In the genomic region with DNA sequence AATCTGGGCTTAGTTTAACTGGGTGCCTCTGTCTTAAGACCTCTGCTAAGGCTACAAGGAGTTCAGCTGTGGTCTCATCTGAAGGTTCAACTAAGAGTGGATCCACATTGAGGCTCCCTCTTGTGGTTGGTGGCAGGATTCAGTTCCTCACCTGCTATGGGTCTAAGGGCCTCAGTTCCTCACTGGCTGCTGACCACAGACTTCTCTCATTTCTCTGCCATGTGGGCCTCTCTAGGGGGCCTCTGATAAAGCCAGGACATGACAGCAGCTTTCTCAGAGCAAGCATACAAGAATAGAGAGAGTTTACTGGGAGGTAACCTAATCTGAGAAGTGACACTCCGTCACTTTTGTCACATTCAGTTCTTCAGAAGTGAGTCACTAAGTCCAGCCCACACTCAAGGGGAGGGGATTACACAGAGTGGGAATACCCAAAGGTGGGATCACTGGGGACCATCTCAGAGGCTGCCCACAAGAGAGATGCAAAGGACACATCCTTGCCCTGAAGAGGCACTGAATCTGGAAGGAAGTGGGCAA, we compare ENCODE assay signal across 8 cellular contexts. TPM values are rescaled to one million over a fixed set of nuclear protein-coding genes. Genes with fewer than 3 reads are reported as not detected.
A peak's percentile ranks its signal among the peaks of the same experiment; 100 is the strongest.
DNase-seq lines count a peak whose midpoint lies in the region; ATAC-seq and TF ChIP-seq lines count a peak whose summit lies in the region.

No MANE protein-coding gene starts in this region.

- no peak overlapping the region for H3K4me3 Mint-ChIP-seq in HFFc6
- H3K4me3 Mint-ChIP-seq in central memory CD8-positive, alpha-beta T cell, result no peak overlapping the region
- H3K4me3 Mint-ChIP-seq in progenitor cell of endocrine pancreas (ENCODE audit: low read depth), result no peak overlapping the region

- TF ChIP-seq CTCF in cardiac muscle cell (IDR thresholded peaks at IDR 0.05; ENCODE audit: low read depth, low read length), result peak; percentile 41
- peak in 1 of 2 donors; percentile 50 for TF ChIP-seq CTCF in right atrium auricular region (IDR thresholded peaks at IDR 0.05)
- TF ChIP-seq CTCF in HFFc6 (IDR thresholded peaks at IDR 0.05), result peak; percentile 71
- TF ChIP-seq CTCF in progenitor cell of endocrine pancreas (IDR thresholded peaks at IDR 0.05; ENCODE audit: unreplicated experiment), result peak; percentile 59

- H3K36me3 Mint-ChIP-seq in HFFc6 (ENCODE audit: low read depth) (no peaks in the 10 kb centered on the region), progenitor cell of endocrine pancreas (ENCODE audit: insufficient read depth) (no peaks in the 10 kb centered on the region)
- H3K36me3 Mint-ChIP-seq in central memory CD8-positive, alpha-beta T cell (ENCODE audit: insufficient read depth), result no peaks in the 10 kb centered on the region

- H3K4me3 ChIP-seq in cardiac muscle cell, result no peak overlapping the region
- no peak overlapping the region for H3K4me3 ChIP-seq in right atrium auricular region

- H3K9me3 ChIP-seq in cardiac muscle cell (ENCODE audit: low read depth), result no peaks in the 10 kb centered on the region
- H3K9me3 ChIP-seq in right atrium auricular region, result no peaks in the 10 kb centered on the region

- ATAC-seq in central memory CD8-positive, alpha-beta T cell (replicated peaks; ENCODE audit: extremely low read depth, poor library complexity, severe bottlenecking), result no peak
- ATAC-seq in HG03097 (IDR thresholded peaks at IDR 0.05; ENCODE audit: low FRiP score, unreplicated experiment), result no peak

- no peaks in the 10 kb centered on the region for H3K9me3 Mint-ChIP-seq in HFFc6
- H3K9me3 Mint-ChIP-seq in central memory CD8-positive, alpha-beta T cell, result no peaks in the 10 kb centered on the region
- H3K9me3 Mint-ChIP-seq in progenitor cell of endocrine pancreas (ENCODE audit: low read depth), result no peaks in the 10 kb centered on the region

- H3K27me3 Mint-ChIP-seq in HFFc6 (ENCODE audit: insufficient read depth) (peaks cover 18% of the 10 kb centered on the region), progenitor cell of endocrine pancreas (peaks cover 9% of the 10 kb centered on the region)
- no peaks in the 10 kb centered on the region for H3K27me3 Mint-ChIP-seq in central memory CD8-positive, alpha-beta T cell

- H3K36me3 ChIP-seq in cardiac muscle cell, result no peaks in the 10 kb centered on the region
- H3K36me3 ChIP-seq in right atrium auricular region, result no peaks in the 10 kb centered on the region

- H3K27ac ChIP-seq in cardiac muscle cell (no peak overlapping the region), right atrium auricular region (no peak overlapping the region), caudate nucleus (ENCODE audit: low read depth, low read length) (no peak overlapping the region)

- no peaks in the 10 kb centered on the region for H3K4me1 Mint-ChIP-seq in HFFc6 (ENCODE audit: low read depth)
- no peaks in the 10 kb centered on the region for H3K4me1 Mint-ChIP-seq in central memory CD8-positive, alpha-beta T cell
- H3K4me1 Mint-ChIP-seq in progenitor cell of endocrine pancreas (ENCODE audit: low read depth), result peaks cover 11% of the 10 kb centered on the region

- peak; percentile 27 to 28 for DNase-seq in cardiac muscle cell (ENCODE audit: low read depth in 1 of 2, low spot score in 1 of 2)
- DNase-seq in right atrium auricular region (ENCODE audit: low spot score), result no peak
- DNase-seq in HFFc6, result no peak
- peak; percentile 72 for DNase-seq in NOMO-1 treated with DMSO at 0.1 percent for 48 hours (lab: John Stamatoyannopoulos, UW; ENCODE audit: unreplicated experiment)
- no peak for DNase-seq in central memory CD8-positive, alpha-beta T cell (ENCODE audit: low spot score in 2 of 2)
- no peak for DNase-seq in progenitor cell of endocrine pancreas (ENCODE audit: low spot score, unreplicated experiment)
- no peak for DNase-seq in caudate nucleus (lab: John Stamatoyannopoulos, UW)

- H3K27me3 ChIP-seq in cardiac muscle cell (no peaks in the 10 kb centered on the region), right atrium auricular region (no peaks in the 10 kb centered on the region)

- H3K27ac Mint-ChIP-seq in HFFc6 (no peak overlapping the region), progenitor cell of endocrine pancreas (no peak overlapping the region)
- H3K27ac Mint-ChIP-seq in central memory CD8-positive, alpha-beta T cell (ENCODE audit: low read depth), result peak overlapping the region; percentile 41

- H3K4me1 ChIP-seq in cardiac muscle cell (ENCODE audit: low read depth) (no peaks in the 10 kb centered on the region), right atrium auricular region (no peaks in the 10 kb centered on the region)

RNA-seq across cellular contexts. Expression of a gene that starts 19.2 kb away (rescaled TPM):
- total RNA-seq in cardiac muscle cell (71.4 and 115 TPM in 2 replicates), right atrium auricular region (10 to 100 TPM in 1 of 2 donors, 1 to 10 TPM in 1; 9.8 to 14.9 TPM), progenitor cell of endocrine pancreas (24.7 and 26.7 TPM in 2 replicates)
- 51.7 and 54.4 TPM in 2 replicates for polyA plus RNA-seq in cardiac muscle cell
- 1 to 10 TPM in 1 of 6 experiments, under 1 TPM in 5; 0.51 to 1.3 (median 0.59) TPM for total RNA-seq in HFFc6 (2021; fragmentation: NEBNext Ultra II Directional; extraction: Animal tissue kit (Norgen Biotek cat#: 25700))

RNA-seq across cellular contexts. Expression of a gene that starts 33.8 kb away (rescaled TPM):
- total RNA-seq in cardiac muscle cell, result 28.4 and 63.5 TPM in 2 replicates
- 46.0 and 102 TPM in 2 replicates for polyA plus RNA-seq in cardiac muscle cell
- 10 to 100 TPM in 1 of 2 donors, 1 to 10 TPM in 1; 10.0 to 24.3 TPM for total RNA-seq in right atrium auricular region
- 10 to 100 TPM; 33.5 to 38.0 (median 36.0) TPM for total RNA-seq in HFFc6 (2021; fragmentation: NEBNext Ultra II Directional; extraction: Animal tissue kit (Norgen Biotek cat#: 25700))
- total RNA-seq in progenitor cell of endocrine pancreas, result 55.4 and 56.5 TPM in 2 replicates

Comparison
In these comparisons a context has a peak if more than half of its experiments do, and no peak if none do; other contexts are left out.
1. DNase-seq: peak in cardiac muscle cell (2 of 2) and NOMO-1 treated with DMSO at 0.1 percent for 48 hours (single experiment); none in right atrium auricular region (single experiment), HFFc6 (single experiment), central memory CD8-positive, alpha-beta T cell (0 of 2), progenitor cell of endocrine pancreas (single experiment) and caudate nucleus (0 of 61).
2. RNA of a gene that starts 19.2 kb away (total RNA-seq): 71.4 to 115 TPM in cardiac muscle cell, 24.7 to 26.7 TPM in progenitor cell of endocrine pancreas and 9.8 to 14.9 TPM in right atrium auricular region; 0.51 to 1.3 TPM in HFFc6; every median in the first group is over 4 times any median in the second.